ENCODE assay signal across 11 cellular contexts in the genomic region with DNA sequence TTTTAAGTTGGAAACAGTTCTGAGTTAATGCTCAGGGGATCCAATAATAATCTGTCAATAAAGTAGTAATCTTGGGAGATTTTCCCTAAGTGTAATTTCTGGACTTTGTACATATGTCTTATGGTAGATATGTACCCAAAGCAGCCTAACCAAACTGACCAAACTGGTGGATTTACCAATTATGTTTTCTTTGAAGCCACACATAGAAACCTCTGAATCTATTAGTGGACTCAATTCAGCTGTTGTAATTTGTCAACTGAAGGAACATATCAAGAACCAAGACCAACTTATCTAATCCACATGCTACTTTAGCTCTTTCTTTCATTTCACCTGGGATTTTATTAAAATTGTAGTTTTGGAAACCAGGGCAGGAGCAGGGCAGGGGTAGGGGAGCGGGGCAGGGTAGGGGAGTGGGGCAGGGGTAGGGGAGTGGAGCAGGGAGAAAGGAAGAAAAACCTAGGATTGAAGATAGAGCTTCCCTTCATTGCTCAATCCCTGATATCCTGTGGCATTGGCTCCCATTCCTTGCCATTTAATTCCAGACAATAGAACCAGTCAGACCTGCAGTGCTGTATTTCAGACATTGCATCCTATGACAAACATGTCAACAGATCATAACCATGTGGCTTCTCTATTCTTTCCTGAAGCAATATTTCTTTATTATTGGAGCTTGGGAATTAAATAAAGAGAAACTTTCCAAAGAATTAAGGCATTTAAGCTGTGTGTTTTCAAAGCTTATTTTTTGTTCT.
A peak's percentile ranks its signal among the peaks of the same experiment; 100 is the strongest.
DNase-seq lines count a peak whose midpoint lies in the region; ATAC-seq and TF ChIP-seq lines count a peak whose summit lies in the region.
"Had no signal": no experiment of that assay in that cellular context is flagged by ENCODE, and none has a peak within 500 bp of the region (broad histone marks: within the 10 kb centered on the region; RNA-seq: fewer than 3 reads in every experiment).

No MANE protein-coding gene starts in this region.

- no peak overlapping the region for H3K27ac Mint-ChIP-seq in activated CD4-positive, alpha-beta T cell treated with anti-CD3 and anti-CD28 coated beads for 36 hours
- peak overlapping the region; percentile 68 for H3K27ac Mint-ChIP-seq in chondrocyte (ENCODE audit: unreplicated experiment)
- H3K27ac Mint-ChIP-seq in stimulated activated effector memory CD8-positive, alpha-beta T cell treated with anti-CD3 and anti-CD28 coated beads, Interleukin-12 subunit alpha, Interleukin-12 subunit beta, amount 100 ng/mL, for 72 hours = no peak overlapping the region

- no peaks in the 10 kb centered on the region for H3K4me1 ChIP-seq in aorta (ENCODE audit: control insufficient read depth in 1 of 2, insufficient read depth in 2 of 2, low read length in 2 of 2)
- H3K4me1 ChIP-seq: gastrocnemius medialis, testis had no signal

- no peak overlapping the region for H3K27ac ChIP-seq in aorta (ENCODE audit: low read depth in 1 of 2, low read length in 2 of 2)
- H3K27ac ChIP-seq: gastrocnemius medialis, testis had no signal

- TF ChIP-seq CTCF in chondrocyte (IDR thresholded peaks at IDR 0.05) = no peak

- no peaks in the 10 kb centered on the region for H3K36me3 ChIP-seq in aorta (ENCODE audit: control insufficient read depth in 1 of 2, insufficient read depth in 2 of 2, low read length in 1 of 2)
- H3K36me3 ChIP-seq: gastrocnemius medialis had no signal

- H3K36me3 Mint-ChIP-seq in activated CD4-positive, alpha-beta T cell treated with anti-CD3 and anti-CD28 coated beads for 36 hours (ENCODE audit: low read depth) = no peaks in the 10 kb centered on the region
- no peaks in the 10 kb centered on the region for H3K36me3 Mint-ChIP-seq in chondrocyte (ENCODE audit: low read depth)
- H3K36me3 Mint-ChIP-seq in stimulated activated effector memory CD8-positive, alpha-beta T cell treated with anti-CD3 and anti-CD28 coated beads, Interleukin-12 subunit alpha, Interleukin-12 subunit beta, amount 100 ng/mL, for 72 hours = no peaks in the 10 kb centered on the region

- CTCF ChIA-PET in activated CD4-positive, alpha-beta T cell treated with anti-CD3 and anti-CD28 coated beads for 36 hours (lab: Charles Lee) = interaction anchor here (0.6 to 2.6 kb wide), 8 partner anchors 14 to 278 kb away, joined by 3 to 12 read pairs (median 3); no protein-coding TSS in a partner anchor

- H3K4me3 ChIP-seq in aorta (ENCODE audit: low read length in 2 of 2) = no peak overlapping the region
- H3K4me3 ChIP-seq: gastrocnemius medialis, testis had no signal

- no peak overlapping the region for H3K4me3 Mint-ChIP-seq in activated CD4-positive, alpha-beta T cell treated with anti-CD3 and anti-CD28 coated beads for 36 hours
- H3K4me3 Mint-ChIP-seq in chondrocyte (ENCODE audit: unreplicated experiment) = no peak overlapping the region
- H3K4me3 Mint-ChIP-seq in stimulated activated effector memory CD8-positive, alpha-beta T cell treated with anti-CD3 and anti-CD28 coated beads, Interleukin-12 subunit alpha, Interleukin-12 subunit beta, amount 100 ng/mL, for 72 hours = no peak overlapping the region

- peaks cover 3% of the 10 kb centered on the region for H3K9me3 Mint-ChIP-seq in activated CD4-positive, alpha-beta T cell treated with anti-CD3 and anti-CD28 coated beads for 36 hours (ENCODE audit: low read depth)
- H3K9me3 Mint-ChIP-seq in chondrocyte (ENCODE audit: low read depth) = no peaks in the 10 kb centered on the region
- H3K9me3 Mint-ChIP-seq in stimulated activated effector memory CD8-positive, alpha-beta T cell treated with anti-CD3 and anti-CD28 coated beads, Interleukin-12 subunit alpha, Interleukin-12 subunit beta, amount 100 ng/mL, for 72 hours = no peaks in the 10 kb centered on the region

- ATAC-seq in activated CD4-positive, alpha-beta T cell treated with anti-CD3 and anti-CD28 coated beads for 36 hours = peak; percentile 7
- peak; percentile 23 for ATAC-seq in HG03354 (IDR thresholded peaks at IDR 0.05; ENCODE audit: poor library complexity, severe bottlenecking, unreplicated experiment)
- ATAC-seq in stimulated activated effector memory CD8-positive, alpha-beta T cell treated with anti-CD3 and anti-CD28 coated beads, Interleukin-12 subunit alpha, Interleukin-12 subunit beta, amount 100 ng/mL, for 72 hours = peak; percentile 52
- no peak for ATAC-seq in aorta (ENCODE audit: low FRiP score)
- ATAC-seq: gastrocnemius medialis had no signal

- no peaks in the 10 kb centered on the region for H3K27me3 Mint-ChIP-seq in activated CD4-positive, alpha-beta T cell treated with anti-CD3 and anti-CD28 coated beads for 36 hours
- no peaks in the 10 kb centered on the region for H3K27me3 Mint-ChIP-seq in chondrocyte (ENCODE audit: low read depth)

- POLR2A ChIA-PET in activated CD4-positive, alpha-beta T cell treated with anti-CD3 and anti-CD28 coated beads for 36 hours (lab: Charles Lee) = interaction anchor here (0.6 to 0.8 kb wide), 2 partner anchors 49 to 87 kb away, joined by 3 to 5 read pairs; no protein-coding TSS in a partner anchor

- 100% methylated on average over 1 of the region's 1 CpG for WGBS in aorta, 2 donors

- no peaks in the 10 kb centered on the region for H3K9me3 ChIP-seq in aorta (ENCODE audit: control insufficient read depth, low read length)
- H3K9me3 ChIP-seq: gastrocnemius medialis, testis had no signal

- no peak for DNase-seq in activated CD4-positive, alpha-beta T cell treated with anti-CD3 and anti-CD28 coated beads for 36 hours
- no peak for DNase-seq in activated CD4-positive, alpha-beta T cell treated with anti-CD3 and anti-CD28 coated beads for 48 hours
- DNase-seq in chondrocyte (ENCODE audit: low spot score) = no peak
- no peak for DNase-seq in stimulated activated effector memory CD8-positive, alpha-beta T cell treated with anti-CD3 and anti-CD28 coated beads, Interleukin-12 subunit alpha, Interleukin-12 subunit beta, amount 100 ng/mL, for 72 hours (ENCODE audit: low spot score in 2 of 2)
- no peak for DNase-seq in SHP77 (lab: John Stamatoyannopoulos, UW)
- no peak for DNase-seq in ecto neural progenitor cell (ENCODE audit: low spot score)
- no peak for DNase-seq in aorta
- DNase-seq: gastrocnemius medialis, NCI-H1930, testis had no signal

- H3K4me1 Mint-ChIP-seq in activated CD4-positive, alpha-beta T cell treated with anti-CD3 and anti-CD28 coated beads for 36 hours = peaks cover 10% of the 10 kb centered on the region
- peaks cover 25% of the 10 kb centered on the region for H3K4me1 Mint-ChIP-seq in chondrocyte (ENCODE audit: low read depth)
- H3K4me1 Mint-ChIP-seq in stimulated activated effector memory CD8-positive, alpha-beta T cell treated with anti-CD3 and anti-CD28 coated beads, Interleukin-12 subunit alpha, Interleukin-12 subunit beta, amount 100 ng/mL, for 72 hours = peaks cover 8% of the 10 kb centered on the region

- no peaks in the 10 kb centered on the region for H3K27me3 ChIP-seq in aorta (ENCODE audit: control insufficient read depth in 1 of 2, insufficient read depth in 2 of 2, low read length in 1 of 2)
- H3K27me3 ChIP-seq: gastrocnemius medialis, testis had no signal

- intact Hi-C loops in activated CD4-positive, alpha-beta T cell treated with anti-CD3 and anti-CD28 coated beads for 36 hours (cut with DNase I, micrococcal nuclease) = no loop called here
- intact Hi-C loops in aorta (cut with DNase I) = no loop called here
